30 cellular contexts compared by ENCODE assay signal in the genomic region with DNA sequence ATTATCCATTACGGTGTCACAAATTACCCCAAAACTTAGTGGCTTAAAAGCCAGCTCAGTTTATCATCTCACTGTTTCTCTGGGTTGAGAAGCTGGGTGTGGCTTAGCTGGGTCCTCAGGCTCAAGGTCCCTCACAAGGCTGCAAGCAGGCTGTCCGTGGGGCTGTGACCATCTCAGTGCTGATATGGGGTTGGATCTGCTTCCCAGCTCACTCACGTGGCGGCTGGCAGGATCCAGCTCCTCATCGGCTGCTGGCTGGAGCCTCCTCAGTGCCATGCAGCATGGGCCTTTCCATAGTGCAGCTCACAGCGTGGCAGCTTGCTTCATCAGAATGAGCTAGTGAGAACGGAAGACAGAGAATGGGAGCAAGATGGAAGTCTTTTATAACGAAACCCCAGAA.
"Had no signal": no experiment of that assay in that cellular context is flagged by ENCODE, and none has a peak within 500 bp of the region (broad histone marks: within the 10 kb centered on the region; RNA-seq: fewer than 3 reads in every experiment).

No MANE protein-coding gene starts in this region.

- H3K27ac ChIP-seq: colonic mucosa, epithelial cell of prostate, esophagus muscularis mucosa, foreskin keratinocyte, heart right ventricle, neutrophil, pancreas, right atrium auricular region, sigmoid colon, thoracic aorta, tibial nerve, upper lobe of right lung, uterus had no signal

- H3K4me1 Mint-ChIP-seq: immature natural killer cell, natural killer cell had no signal

- H3K4me3 Mint-ChIP-seq: dendritic cell treated with granulocyte-macrophage colony-stimulating factor and Interleukin-4, amounts not matched to agents 40 ng/mL and 50 ng/mL, for 4 days; endodermal cell; immature natural killer cell; memory B cell; natural killer cell; stimulated activated memory B cell treated with anti-CD40 and anti-IgM and Interleukin-4, amounts not matched to agents 10 μg/mL and 1 μg/mL and 100 μg/mL, for 72 hours had no signal

- H3K36me3 Mint-ChIP-seq: immature natural killer cell; memory B cell; natural killer cell; stimulated activated memory B cell treated with anti-CD40 and anti-IgM and Interleukin-4, amounts not matched to agents 10 μg/mL and 1 μg/mL and 100 μg/mL, for 72 hours had no signal

- H3K9me3 ChIP-seq: colonic mucosa, esophagus muscularis mucosa, heart right ventricle, neutrophil, pancreas, right atrium auricular region, sigmoid colon, thoracic aorta, tibial nerve, upper lobe of right lung, uterus had no signal

- ATAC-seq: foreskin keratinocyte; left colon; natural killer cell; pancreas; stimulated activated memory B cell treated with anti-CD40 and anti-IgM and Interleukin-4, amounts not matched to agents 10 μg/mL and 1 μg/mL and 100 μg/mL, for 72 hours; stimulated activated naive CD8-positive, alpha-beta T cell treated with anti-CD3 and anti-CD28 coated beads, Interleukin-15, Interleukin-2, amounts not matched to agents 100 U/mL and 50 U/mL, for 24 hours; upper lobe of right lung had no signal

- H3K9me3 Mint-ChIP-seq: dendritic cell treated with granulocyte-macrophage colony-stimulating factor and Interleukin-4, amounts not matched to agents 40 ng/mL and 50 ng/mL, for 4 days; endodermal cell; immature natural killer cell; memory B cell; natural killer cell; stimulated activated memory B cell treated with anti-CD40 and anti-IgM and Interleukin-4, amounts not matched to agents 10 μg/mL and 1 μg/mL and 100 μg/mL, for 72 hours had no signal

- FAIRE-seq: pancreas had no signal

- H3K27ac Mint-ChIP-seq: dendritic cell treated with granulocyte-macrophage colony-stimulating factor and Interleukin-4, amounts not matched to agents 40 ng/mL and 50 ng/mL, for 4 days; endodermal cell; immature natural killer cell; memory B cell; natural killer cell; progenitor cell of endocrine pancreas had no signal

- H3K36me3 ChIP-seq: colonic mucosa, esophagus muscularis mucosa, heart right ventricle, neutrophil, pancreas, right atrium auricular region, sigmoid colon, thoracic aorta, tibial nerve, upper lobe of right lung, uterus had no signal

- DNase-seq: colonic mucosa; effector CD8-positive, alpha-beta T cell; endodermal cell; foreskin keratinocyte; glutamatergic neuron; heart right ventricle; hypothalamus; immature natural killer cell; islet precursor cell; kidney glomerular epithelial cell; left colon; natural killer cell; pancreas; sigmoid colon; stimulated activated CD4-positive, alpha-beta T cell treated with anti-CD3 and anti-CD28 coated beads, Interleukin-4, amount 100 ng/mL, for 4 hours; stimulated activated naive CD8-positive, alpha-beta T cell treated with anti-CD3 and anti-CD28 coated beads, Interleukin-15, Interleukin-2, amounts not matched to agents 100 U/mL and 50 U/mL, for 24 hours; substantia nigra; upper lobe of right lung; uterus had no signal

- H3K4me3 ChIP-seq: colonic mucosa, esophagus muscularis mucosa, heart right ventricle, lung, pancreas, right atrium auricular region, sigmoid colon, thoracic aorta, tibial nerve, upper lobe of right lung, uterus had no signal

- H3K27me3 ChIP-seq: colonic mucosa, esophagus muscularis mucosa, foreskin keratinocyte, heart right ventricle, neutrophil, pancreas, right atrium auricular region, sigmoid colon, tibial nerve, upper lobe of right lung, uterus had no signal

- H3K4me1 ChIP-seq: colonic mucosa, tibial nerve, uterus had no signal
